ENCODE assay signal across 8 cellular contexts in genomic region chr11:118152552-118153471, GRCh38. TPM values are rescaled to one million over a fixed set of nuclear protein-coding genes. Genes with fewer than 3 reads are reported as not detected.
DNase-seq lines count a peak whose midpoint lies in the region; ATAC-seq and TF ChIP-seq lines count a peak whose summit lies in the region.

Gene SCN4B, minus strand, starts transcription at chr11:118152823. Its CDS starts 150 bp downstream, at chr11:118152673.

- TF ChIP-seq CTCF in gastroesophageal sphincter (IDR thresholded peaks at IDR 0.05): no peak
- TF ChIP-seq CTCF in nephron (IDR thresholded peaks at IDR 0.05; ENCODE audit: unreplicated experiment in 3 of 3): no peak

- peak; percentile 89 for ATAC-seq in gastroesophageal sphincter
- no peak for ATAC-seq in GM21619 (IDR thresholded peaks at IDR 0.05; ENCODE audit: unreplicated experiment)

- H3K27me3 Mint-ChIP-seq in nephron (ENCODE audit: low read depth): peaks cover 97% of the 10 kb centered on the region

- peaks cover 30% of the 10 kb centered on the region for H3K4me1 Mint-ChIP-seq in nephron

- no peak within 1 kb of the TSS for H3K27ac Mint-ChIP-seq in nephron

- H3K9me3 ChIP-seq in gastroesophageal sphincter: no peaks in the 10 kb centered on the region

- DNase-seq in EH (ENCODE audit: low read depth) (peak; percentile 58), NCI-H1436 (lab: John Stamatoyannopoulos, UW) (peak; percentile 51), T-helper 9 cell (no peak), pons (ENCODE audit: low spot score) (no peak)
- peak; percentile 22 for DNase-seq in activated naive CD4-positive, alpha-beta T cell treated with anti-CD3 and anti-CD28 coated beads, Interleukin-2, amount 50 U/mL, for 16 hours

- H3K4me3 Mint-ChIP-seq in nephron: peak within 1 kb of the TSS; percentile 82 to 84 (median 82)

- peak within 1 kb of the TSS in 1 of 4 donors; percentile 52 for H3K27ac ChIP-seq in gastroesophageal sphincter

- H3K36me3 Mint-ChIP-seq in nephron (ENCODE audit: low read depth): no peaks in the 10 kb centered on the region

- peaks cover 0 to 41% (median 17%) of the 10 kb centered on the region in 3 donors for H3K4me1 ChIP-seq in gastroesophageal sphincter

- peak within 1 kb of the TSS; percentile 33 to 58 for H3K4me3 ChIP-seq in gastroesophageal sphincter

- no peaks in the 10 kb centered on the region for H3K9me3 Mint-ChIP-seq in nephron

- no peak for TF ChIP-seq POLR2A in gastroesophageal sphincter (IDR thresholded peaks at IDR 0.05)

- TF ChIP-seq EP300 in gastroesophageal sphincter (IDR thresholded peaks at IDR 0.05): no peak

- peaks cover 72% of the 10 kb centered on the region for H3K27me3 ChIP-seq in gastroesophageal sphincter

- no CpG with 5 or more reads among the region's 88 CpGs for WGBS in gastroesophageal sphincter (ENCODE audit: low coverage in 1 of 2), 2 donors

- no peaks in the 10 kb centered on the region for H3K36me3 ChIP-seq in gastroesophageal sphincter

RNA-seq across cellular contexts. Expression of gene SCN4B, which starts in this region (rescaled TPM):
- total RNA-seq in gastroesophageal sphincter: 1 to 10 TPM; 2.7 to 5.8 (median 3.8) TPM

Comparison
In these comparisons a context has a peak if more than half of its experiments do, and no peak if none do; other contexts are left out.
1. DNase-seq: peak in EH (single experiment), NCI-H1436 (single experiment) and activated naive CD4-positive, alpha-beta T cell treated with anti-CD3 and anti-CD28 coated beads, Interleukin-2, amount 50 U/mL, for 16 hours (single experiment); none in T-helper 9 cell (single experiment) and pons (single experiment).